In genomic region chr6:32937230-32937633, GRCh38 we compare ENCODE assay signal across 17 cellular contexts. TPM values are rescaled to one million over a fixed set of nuclear protein-coding genes. Genes with fewer than 3 reads are reported as not detected.
DNase-seq lines count a peak whose midpoint lies in the region; ATAC-seq and TF ChIP-seq lines count a peak whose summit lies in the region.
"Had no signal": no experiment of that assay in that cellular context is flagged by ENCODE, and none has a peak within 500 bp of the region (broad histone marks: within the 10 kb centered on the region; RNA-seq: fewer than 3 reads in every experiment).

No MANE protein-coding gene starts in this region.

- H3K4me1 ChIP-seq in heart right ventricle (peaks cover 0 to 75% (median 15%) of the 10 kb centered on the region in 9 donors), rectal smooth muscle tissue (ENCODE audit: control insufficient read depth, insufficient read depth, low read length) (no peaks in the 10 kb centered on the region)

- H3K27ac ChIP-seq in heart right ventricle (peak overlapping the region in 1 of 10 donors; percentile 95), rectal smooth muscle tissue (ENCODE audit: low read depth, low read length) (peak overlapping the region; percentile 6)
- H3K27ac ChIP-seq: testis, VCaP had no signal

- peaks cover 0 to 42% (median 0%) of the 10 kb centered on the region in 9 donors for H3K36me3 ChIP-seq in heart right ventricle
- H3K36me3 ChIP-seq in rectal smooth muscle tissue (ENCODE audit: control insufficient read depth, insufficient read depth, low read length): no peaks in the 10 kb centered on the region

- H3K27me3 Mint-ChIP-seq in activated CD4-positive, alpha-beta memory T cell treated with anti-CD3 and anti-CD28 coated beads, Interleukin-2, amount 10 ng/mL, durations not matched to agents 7 days and 5 days: no peaks in the 10 kb centered on the region
- H3K27me3 Mint-ChIP-seq in WTC11 (ENCODE audit: low read depth): peaks cover 24% of the 10 kb centered on the region
- H3K27me3 Mint-ChIP-seq: effector memory CD8-positive, alpha-beta T cell had no signal

- DNase-seq in GF-D8 (lab: John Stamatoyannopoulos, UW) (peak; percentile 32), SIG-M5 (lab: John Stamatoyannopoulos, UW) (peak; percentile 6), heart right ventricle (no peak), posterior vena cava (ENCODE audit: low spot score) (no peak), WTC11 (ENCODE audit: low spot score) (no peak)
- no peak for DNase-seq in activated CD4-positive, alpha-beta memory T cell treated with anti-CD3 and anti-CD28 coated beads, Interleukin-2, amount 10 ng/mL, durations not matched to agents 7 days and 5 days
- DNase-seq: central memory CD4-positive, alpha-beta T cell; effector memory CD8-positive, alpha-beta T cell; NCI-H2081 treated with DMSO at 0.1 percent for 48 hours; NCI-H524 treated with DMSO at 0.1 percent for 48 hours; testis had no signal

- CTCF ChIA-PET in activated CD4-positive, alpha-beta memory T cell treated with anti-CD3 and anti-CD28 coated beads, Interleukin-2, amount 10 ng/mL, durations not matched to agents 7 days and 5 days (lab: Charles Lee): interaction anchor here (1.3 to 8.6 kb wide), 2 partner anchors 17 to 47 kb away, joined by 4 to 136 read pairs; partner anchors contain the start of gene HLA-DMA
- CTCF ChIA-PET in WTC11 (lab: Charles Lee): interaction anchor here (0.6 to 6.8 kb wide), 2 partner anchors 15 to 99 kb away, joined by 5 to 162 read pairs; partner anchors contain the start of genes HLA-DMA and TAP2

- H3K9me3 ChIP-seq in heart right ventricle: no peaks in the 10 kb centered on the region
- H3K9me3 ChIP-seq: testis had no signal

- ATAC-seq in heart right ventricle (peak in 6 of 8 donors; percentile 12 to 51 (median 27)), HG02981 (IDR thresholded peaks at IDR 0.05; ENCODE audit: unreplicated experiment) (no peak), WTC11 (no peak)
- ATAC-seq: effector memory CD8-positive, alpha-beta T cell; HCT116 had no signal

- H3K4me3 ChIP-seq in heart right ventricle (peak overlapping the region in 1 of 10 donors; percentile 62), rectal smooth muscle tissue (ENCODE audit: low read length) (no peak overlapping the region)
- H3K4me3 ChIP-seq: testis had no signal

- peaks cover 33% of the 10 kb centered on the region for H3K4me1 Mint-ChIP-seq in activated CD4-positive, alpha-beta memory T cell treated with anti-CD3 and anti-CD28 coated beads, Interleukin-2, amount 10 ng/mL, durations not matched to agents 7 days and 5 days
- H3K4me1 Mint-ChIP-seq in WTC11: peaks cover 13% of the 10 kb centered on the region

- TF ChIP-seq CTCF in heart right ventricle (IDR thresholded peaks at IDR 0.05) (no peak), WTC11 (IDR thresholded peaks at IDR 0.05) (no peak)

- WGBS in heart right ventricle, 2 donors: 76 to 81% methylated on average over 8 of the region's 8 CpGs

- peaks cover 23% of the 10 kb centered on the region for H3K36me3 Mint-ChIP-seq in activated CD4-positive, alpha-beta memory T cell treated with anti-CD3 and anti-CD28 coated beads, Interleukin-2, amount 10 ng/mL, durations not matched to agents 7 days and 5 days (ENCODE audit: low read depth)
- no peaks in the 10 kb centered on the region for H3K36me3 Mint-ChIP-seq in WTC11

- peak overlapping the region; percentile 17 for H3K9ac ChIP-seq in rectal smooth muscle tissue (ENCODE audit: low read length)

- intact Hi-C loops in heart right ventricle (cut with DNase I) (loop anchor here in 4 of 10 donors (5.0 to 10.0 kb wide), 3 partner anchors 40 to 308 kb away; no protein-coding TSS in a partner anchor), posterior vena cava (cut with DNase I) (loop anchor here in 1 of 2 donors (5.0 to 10.0 kb wide), 2 partner anchors 45 to 52 kb away; no protein-coding TSS in a partner anchor)

- H3K9me3 Mint-ChIP-seq in activated CD4-positive, alpha-beta memory T cell treated with anti-CD3 and anti-CD28 coated beads, Interleukin-2, amount 10 ng/mL, durations not matched to agents 7 days and 5 days: no peaks in the 10 kb centered on the region
- no peaks in the 10 kb centered on the region for H3K9me3 Mint-ChIP-seq in WTC11
- H3K9me3 Mint-ChIP-seq: activated T-helper 2 cell treated with anti-CD3 and anti-CD28 coated beads, Interferon-gamma antibody, Interleukin-2, Interleukin-4, amounts not matched to agents 10 μg/mL and 5 μg/mL and 100 μg/mL, durations not matched to agents 14 hours and 24 hours and 36 hours; effector memory CD8-positive, alpha-beta T cell; neural crest cell had no signal

- POLR2A ChIA-PET in activated CD4-positive, alpha-beta memory T cell treated with anti-CD3 and anti-CD28 coated beads, Interleukin-2, amount 10 ng/mL, durations not matched to agents 7 days and 5 days (lab: Charles Lee): interaction anchor here (8.5 kb wide), 1 partner anchor 33 kb away, joined by 303 read pairs; the partner anchor contains the start of gene BRD2
- POLR2A ChIA-PET in WTC11 (lab: Charles Lee): no interaction called here

- H3K27ac Mint-ChIP-seq in activated CD4-positive, alpha-beta memory T cell treated with anti-CD3 and anti-CD28 coated beads, Interleukin-2, amount 10 ng/mL, durations not matched to agents 7 days and 5 days: no peak overlapping the region
- no peak overlapping the region for H3K27ac Mint-ChIP-seq in WTC11
- H3K27ac Mint-ChIP-seq: activated T-helper 2 cell treated with anti-CD3 and anti-CD28 coated beads, Interferon-gamma antibody, Interleukin-2, Interleukin-4, amounts not matched to agents 10 μg/mL and 5 μg/mL and 100 μg/mL, durations not matched to agents 14 hours and 24 hours and 36 hours had no signal

- no peak overlapping the region for H3K4me3 Mint-ChIP-seq in activated CD4-positive, alpha-beta memory T cell treated with anti-CD3 and anti-CD28 coated beads, Interleukin-2, amount 10 ng/mL, durations not matched to agents 7 days and 5 days
- no peak overlapping the region for H3K4me3 Mint-ChIP-seq in WTC11
- H3K4me3 Mint-ChIP-seq: effector memory CD8-positive, alpha-beta T cell; neural crest cell had no signal

- H3K27me3 ChIP-seq in heart right ventricle (no peaks in the 10 kb centered on the region), rectal smooth muscle tissue (ENCODE audit: control insufficient read depth, insufficient read depth, low read length) (no peaks in the 10 kb centered on the region)
- H3K27me3 ChIP-seq: testis had no signal

TF ChIP-seq in WTC11, 78 proteins besides CTCF, POLR2A, EP300 and RAD21 (continues in another document):
- no peak for TF ChIP-seq ZNF121 (CRISPR knock-in tag; IDR thresholded peaks at IDR 0.05)
- TF ChIP-seq ATF1 (CRISPR knock-in tag; IDR thresholded peaks at IDR 0.05): no peak
- no peak for TF ChIP-seq ZNF138 (CRISPR knock-in tag; conservative IDR thresholded peaks at IDR 0.05)
- no peak for TF ChIP-seq OVOL2 (CRISPR knock-in tag; IDR thresholded peaks at IDR 0.05; ENCODE audit: borderline replicate concordance)
- no peak for TF ChIP-seq MYBL2 (CRISPR knock-in tag; IDR thresholded peaks at IDR 0.05)
- TF ChIP-seq ZNF512 (CRISPR knock-in tag; IDR thresholded peaks at IDR 0.05; ENCODE audit: borderline replicate concordance): no peak
- TF ChIP-seq FOXP1 (CRISPR knock-in tag; IDR thresholded peaks at IDR 0.05; ENCODE audit: borderline replicate concordance): no peak
- TF ChIP-seq NR2C2 (CRISPR knock-in tag; IDR thresholded peaks at IDR 0.05): no peak
- TF ChIP-seq SMAD4 (CRISPR knock-in tag; IDR thresholded peaks at IDR 0.05): no peak
- TF ChIP-seq USF1 (CRISPR knock-in tag; IDR thresholded peaks at IDR 0.05): no peak
- TF ChIP-seq EMX1 (CRISPR knock-in tag; IDR thresholded peaks at IDR 0.05): no peak
- no peak for TF ChIP-seq FOXJ3 (CRISPR knock-in tag; IDR thresholded peaks at IDR 0.05; ENCODE audit: borderline replicate concordance)
- TF ChIP-seq NR3C1 (CRISPR knock-in tag; conservative IDR thresholded peaks at IDR 0.05; ENCODE audit: low read depth): no peak
- no peak for TF ChIP-seq ZNF423 (CRISPR knock-in tag; IDR thresholded peaks at IDR 0.05)

RNA-seq across cellular contexts. Expression of gene HLA-DMB, which starts 3.6 kb away (rescaled TPM):
- total RNA-seq in heart right ventricle (10 to 100 TPM in 4 of 10 donors, 1 to 10 TPM in 6; 2.7 to 79.8 (median 7.6) TPM), posterior vena cava (10 to 100 TPM in 1 of 2 donors, 1 to 10 TPM in 1; 8.0 to 19.2 TPM), WTC11 (2021) (1.1 to 2.7 TPM (median 2.3 TPM) in 3 replicates)
- polyA plus RNA-seq in heart right ventricle: 1 to 10 TPM; 5.5 to 7.8 TPM
- total RNA-seq in activated CD4-positive, alpha-beta memory T cell treated with anti-CD3 and anti-CD28 coated beads, Interleukin-2, amount 10 ng/mL, durations not matched to agents 7 days and 5 days: 10 to 100 TPM; 19.1 to 20.0 TPM

RNA-seq across cellular contexts. Expression of gene HLA-DMA, which starts 15.7 kb away (rescaled TPM):
- total RNA-seq in heart right ventricle (100 to 1,000 TPM in 1 of 10 donors, 10 to 100 TPM in 8, 1 to 10 TPM in 1; 7.8 to 106 (median 14.5) TPM), posterior vena cava (10 to 100 TPM; 16.1 to 35.0 TPM), WTC11 (2021) (6.0 to 9.3 TPM (median 6.6 TPM) in 3 replicates)
- polyA plus RNA-seq in heart right ventricle: 10 to 100 TPM; 11.8 to 47.6 TPM
- 10 to 100 TPM; 54.0 to 54.3 TPM for total RNA-seq in activated CD4-positive, alpha-beta memory T cell treated with anti-CD3 and anti-CD28 coated beads, Interleukin-2, amount 10 ng/mL, durations not matched to agents 7 days and 5 days

RNA-seq across cellular contexts. Expression of gene BRD2, which starts 31.2 kb away (rescaled TPM):
- total RNA-seq in heart right ventricle (10 to 100 TPM; 64.9 to 97.0 (median 74.9) TPM), posterior vena cava (100 to 1,000 TPM; 125 to 129 TPM), WTC11 (2021) (206 to 222 TPM (median 214 TPM) in 3 replicates)
- polyA plus RNA-seq in heart right ventricle: 10 to 100 TPM; 49.3 to 87.2 TPM
- 100 to 1,000 TPM; 290 to 297 TPM for total RNA-seq in activated CD4-positive, alpha-beta memory T cell treated with anti-CD3 and anti-CD28 coated beads, Interleukin-2, amount 10 ng/mL, durations not matched to agents 7 days and 5 days

Comparison
In these comparisons a context has a peak if more than half of its experiments do, and no peak if none do; other contexts are left out.
1. DNase-seq: peak in GF-D8 (single experiment) and SIG-M5 (single experiment); none in heart right ventricle (0 of 2), activated CD4-positive, alpha-beta memory T cell treated with anti-CD3 and anti-CD28 coated beads, Interleukin-2, amount 10 ng/mL, durations not matched to agents 7 days and 5 days (single experiment), posterior vena cava (single experiment) and WTC11 (single experiment).
2. ATAC-seq: peak in heart right ventricle (6 of 8); none in HG02981 (single experiment) and WTC11 (single experiment).